1 cellular context compared by ENCODE assay signal in the genomic region with DNA sequence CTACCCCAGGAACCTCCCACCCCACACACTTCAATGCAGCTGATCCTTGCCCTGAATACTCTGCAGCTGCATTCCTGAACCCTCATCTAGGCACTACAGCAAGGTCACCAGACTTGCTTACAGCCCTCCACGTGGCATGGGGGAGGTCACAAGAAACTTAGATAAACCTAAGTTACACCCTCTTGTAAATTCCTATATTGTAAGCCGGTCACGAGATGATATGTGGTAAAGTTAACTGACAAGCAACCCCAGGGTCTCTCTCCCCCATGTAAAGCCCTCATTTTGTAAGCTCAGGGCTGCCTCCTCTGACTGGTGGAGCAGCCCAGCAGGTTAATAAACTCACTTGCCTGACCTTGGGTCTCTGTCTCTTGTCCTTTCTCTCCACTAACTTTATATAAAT.
TF ChIP-seq lines count a peak whose summit lies in the region.

No MANE protein-coding gene starts in this region.

TF ChIP-seq in H1, 55 proteins besides CTCF, POLR2A, EP300 and RAD21 (continued from another document):
- no peak for TF ChIP-seq SRF (IDR thresholded peaks at IDR 0.05; ENCODE audit: low read depth, low read length)
- TF ChIP-seq TEAD4 (IDR thresholded peaks at IDR 0.05; ENCODE audit: low read depth, low read length) = peak; percentile 75; the same call in 1 of the 2 replicates
- TF ChIP-seq SP1 (IDR thresholded peaks at IDR 0.05; ENCODE audit: low read depth, low read length) = 0 out of 2 replicates have a peak, but pooled peaks have one; percentile 31
- TF ChIP-seq SP2 (IDR thresholded peaks at IDR 0.05; ENCODE audit: low read length) = no peak
- TF ChIP-seq SIRT6 (IDR thresholded peaks at IDR 0.05; ENCODE audit: low read length) = no peak
- no peak for TF ChIP-seq BCL11A (IDR thresholded peaks at IDR 0.05; ENCODE audit: low read depth in 2 of 2, low read length in 2 of 2)
- no peak for TF ChIP-seq BRCA1 (IDR thresholded peaks at IDR 0.05; ENCODE audit: low read depth, low read length)
- TF ChIP-seq NANOG (IDR thresholded peaks at IDR 0.05; ENCODE audit: insufficient read depth, low read depth, low read length, poor library complexity, severe bottlenecking) = no peak
- TF ChIP-seq ASH2L (IDR thresholded peaks at IDR 0.05; ENCODE audit: low read length) = peak; percentile 62
